In the genomic region with DNA sequence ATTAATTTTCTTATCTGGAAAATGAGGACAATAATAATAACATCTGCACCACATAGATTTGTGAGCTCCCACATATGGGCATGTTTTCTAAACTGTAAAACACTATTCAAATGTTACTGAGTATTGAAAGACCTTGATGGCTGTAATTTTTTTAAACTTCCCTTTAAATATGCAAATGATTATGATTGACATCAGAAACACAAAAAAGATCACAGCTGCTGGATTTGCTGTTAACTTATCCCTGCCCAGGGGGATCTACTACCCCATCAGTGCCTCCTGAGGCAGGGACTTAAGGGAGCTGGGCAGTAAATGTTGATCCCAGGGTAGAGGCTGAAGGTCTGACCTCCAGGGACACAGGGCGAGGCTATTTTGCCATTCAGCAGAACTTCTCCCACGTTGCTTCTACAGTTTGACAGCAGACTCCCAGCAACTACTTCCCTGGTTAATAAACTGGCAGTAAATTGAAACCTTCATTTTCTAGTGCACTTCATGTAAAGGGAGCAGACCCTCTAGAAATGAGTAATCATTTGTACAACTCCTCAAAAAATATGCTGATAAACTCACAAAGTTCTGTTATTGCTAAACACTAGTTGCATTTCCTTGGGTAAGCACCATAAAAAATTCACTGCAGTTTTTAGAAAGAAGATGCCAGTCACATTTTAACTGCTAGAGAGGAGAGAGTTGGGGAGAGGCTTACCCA, we compare ENCODE assay signal across 20 cellular contexts. TPM values are rescaled to one million over a fixed set of nuclear protein-coding genes. Genes with fewer than 3 reads are reported as not detected.
DNase-seq lines count a peak whose midpoint lies in the region; ATAC-seq, FAIRE-seq and TF ChIP-seq lines count a peak whose summit lies in the region.
"Had no signal": no experiment of that assay in that cellular context is flagged by ENCODE, and none has a peak within 500 bp of the region (broad histone marks: within the 10 kb centered on the region; RNA-seq: fewer than 3 reads in every experiment).

No MANE protein-coding gene starts in this region.

- no peak for DNase-seq in GM12891 (ENCODE audit: insufficient read length, low spot score)
- DNase-seq in GM12878 (ENCODE audit: low read depth, low spot score): peak; percentile 35
- DNase-seq in lower lobe of right lung: no peak
- DNase-seq in NCI-H1105 (lab: John Stamatoyannopoulos, UW): no peak
- no peak for DNase-seq in NCI-H1105 treated with DMSO at 0.1 percent for 48 hours (lab: John Stamatoyannopoulos, UW)
- DNase-seq: activated effector memory CD4-positive, alpha-beta T cell treated with anti-CD3 and anti-CD28 coated beads, Interleukin-2, amount 50 U/mL, for 16 hours; CD4-positive, alpha-beta T cell; DND-41; NCI-H187 treated with DMSO at 0.1 percent for 48 hours; NCI-H446; stimulated activated CD4-positive, alpha-beta T cell treated with anti-CD3 and anti-CD28 coated beads, Interleukin-15, amount 100 ng/mL, for 24 hours; stimulated activated naive CD4-positive, alpha-beta T cell; tibial artery had no signal

- H3K4me3 ChIP-seq in GM12878: no peak overlapping the region
- no peak overlapping the region for H3K4me3 ChIP-seq in lower lobe of right lung
- H3K4me3 ChIP-seq: breast epithelium, coronary artery, right atrium auricular region, tibial artery had no signal

- H3K27me3 ChIP-seq in GM12878 (replicated peaks in 1 of 2; ENCODE audit: control insufficient read depth in 2 of 2, insufficient read depth in 2 of 2, low read length in 1 of 2) (no peaks in the 10 kb centered on the region; a peak in 2 of 4 replicates), lower lobe of right lung (ENCODE audit: low read depth) (no peaks in the 10 kb centered on the region)
- H3K27me3 ChIP-seq: breast epithelium, right atrium auricular region, tibial artery had no signal

- H2AFZ ChIP-seq in GM12878 (ENCODE audit: control insufficient read depth, low read depth, low read length): no peak overlapping the region

- FAIRE-seq in GM12891 (lab: Jason Lieb, UNC): peak; percentile 63
- FAIRE-seq in GM12878 (lab: Jason Lieb, UNC): peak; percentile 38
- FAIRE-seq: TTC549 had no signal

- ATAC-seq in GM19025 (IDR thresholded peaks at IDR 0.05; ENCODE audit: low read depth, unreplicated experiment) (peak; percentile 49), HG03175 (IDR thresholded peaks at IDR 0.05; ENCODE audit: unreplicated experiment) (peak; percentile 55), GM12878 (peak; percentile 45), lower lobe of right lung (no peak), GM19467 (IDR thresholded peaks at IDR 0.05; ENCODE audit: unreplicated experiment) (no peak)

- H3K36me3 ChIP-seq in GM12878 (ENCODE audit: control insufficient read depth in 2 of 2, insufficient read depth in 2 of 2, low read length in 1 of 2) (no peaks in the 10 kb centered on the region), lower lobe of right lung (no peaks in the 10 kb centered on the region)
- H3K36me3 ChIP-seq: breast epithelium, right atrium auricular region, tibial artery had no signal

- peak overlapping the region; percentile 17; the same call in 1 of the 2 replicates for H3K4me2 ChIP-seq in GM12878 (ENCODE audit: control insufficient read depth, insufficient read depth)

- H3K4me1 ChIP-seq in GM12878 (ENCODE audit: control insufficient read depth, insufficient read depth, low read length): no peaks in the 10 kb centered on the region; the same call in 1 of the 2 replicates
- H3K4me1 ChIP-seq in lower lobe of right lung: no peaks in the 10 kb centered on the region
- H3K4me1 ChIP-seq: breast epithelium, right atrium auricular region had no signal

- TF ChIP-seq CTCF in GM12878 (IDR thresholded peaks at IDR 0.05 in 2 of 3, conservative IDR thresholded peaks at IDR 0.05 in 1 of 3; ENCODE audit: control insufficient read depth in 2 of 3, extremely low read depth in 1 of 3, insufficient read depth in 1 of 3, low read depth in 3 of 3, low read length in 3 of 3): no peak
- no peak for TF ChIP-seq CTCF in lower lobe of right lung (IDR thresholded peaks at IDR 0.05)

- no peaks in the 10 kb centered on the region for H3K79me2 ChIP-seq in GM12878 (ENCODE audit: control insufficient read depth, insufficient read depth, low read length)

- 0% methylated on average over 2 of the region's 2 CpGs for WGBS in GM12878 (ENCODE audit: insufficient coverage, insufficient replicate concordance, low lambda C conversion rate, missing lambda C conversion rate)

- TF ChIP-seq POLR2A in GM12891 (IDR thresholded peaks at IDR 0.05; ENCODE audit: low read depth, low read length) (no peak), GM12878 (IDR thresholded peaks at IDR 0.05; ENCODE audit: low read depth, low read length) (no peak)

- no peak for TF ChIP-seq EP300 in GM12878 (IDR thresholded peaks at IDR 0.05; ENCODE audit: borderline replicate concordance in 1 of 2, control insufficient read depth in 1 of 2, low read depth in 2 of 2, low read length in 2 of 2)

- H4K20me1 ChIP-seq in GM12878 (ENCODE audit: control insufficient read depth, insufficient read depth): no peaks in the 10 kb centered on the region

- CTCF ChIA-PET in GM12878 (lab: Yijun Ruan, JAX): no interaction called here

- in situ Hi-C loops in GM12878 (cut with MboI): no loop called here

- POLR2A ChIA-PET in GM12878 (lab: Charles Lee): no interaction called here

- RAD21 ChIA-PET in GM12878 (lab: Charles Lee; ENCODE audit: unreplicated experiment): no interaction called here

- no peaks in the 10 kb centered on the region for H3K9me3 ChIP-seq in GM12878 (replicated peaks; ENCODE audit: control insufficient read depth, insufficient read depth, low read length)
- no peaks in the 10 kb centered on the region for H3K9me3 ChIP-seq in lower lobe of right lung
- H3K9me3 ChIP-seq: breast epithelium, right atrium auricular region, tibial artery had no signal

- TF ChIP-seq RAD21 in GM12878 (IDR thresholded peaks at IDR 0.05; ENCODE audit: insufficient read depth, low read depth, low read length): no peak

- H3K27ac ChIP-seq in GM12878 (ENCODE audit: control insufficient read depth, insufficient read depth): no peak overlapping the region
- H3K27ac ChIP-seq in lower lobe of right lung: no peak overlapping the region
- H3K27ac ChIP-seq: breast epithelium, coronary artery, right atrium auricular region, tibial artery had no signal

- intact Hi-C loops in GM12878 (cut with micrococcal nuclease; ENCODE audit: unreplicated experiment) (no loop called here), lower lobe of right lung (cut with DNase I) (no loop called here)

- SMC1A ChIA-PET in GM12878 (lab: Charles Lee; ENCODE audit: uncharacterized antibody, unreplicated experiment): interaction anchor here (0.7 kb wide), 1 partner anchor 98 kb away, joined by 3 read pairs; no protein-coding TSS in a partner anchor

- H3K9ac ChIP-seq in GM12878 (ENCODE audit: control insufficient read depth, insufficient read depth, low read length): no peak overlapping the region

- BruUV-seq in GM12878 (replicated peaks; lab: Mats Ljungman, UMichigan): no TSS peak

TF ChIP-seq in GM12891, 5 proteins besides CTCF, POLR2A, EP300 and RAD21:
- TF ChIP-seq SPI1 (IDR thresholded peaks at IDR 0.05; ENCODE audit: low read depth, low read length): no peak
- no peak for TF ChIP-seq POU2F2 (IDR thresholded peaks at IDR 0.05; ENCODE audit: low read depth, low read length)
- no peak for TF ChIP-seq PAX5 (IDR thresholded peaks at IDR 0.05; ENCODE audit: insufficient read depth, low read length, severe bottlenecking)
- TF ChIP-seq POLR2AphosphoS5 (IDR thresholded peaks at IDR 0.05; ENCODE audit: low read depth, low read length): no peak
- TF ChIP-seq TAF1 (IDR thresholded peaks at IDR 0.05; ENCODE audit: low read depth, low read length): no peak

TF ChIP-seq in GM12878, 131 proteins besides CTCF, POLR2A, EP300 and RAD21 (continues in another document):
- TF ChIP-seq MYB (IDR thresholded peaks at IDR 0.05; ENCODE audit: borderline replicate concordance, low read depth, low read length) (no peak), CBX3 (IDR thresholded peaks at IDR 0.05; ENCODE audit: borderline replicate concordance, low read depth) (no peak), POLR2AphosphoS2 (IDR thresholded peaks at IDR 0.05; ENCODE audit: low read depth, low read length) (no peak), CHD4 (IDR thresholded peaks at IDR 0.05) (no peak), TCF12 (IDR thresholded peaks at IDR 0.05; ENCODE audit: low read depth, low read length) (no peak), BRCA1 (IDR thresholded peaks at IDR 0.05; ENCODE audit: low read depth, low read length) (no peak), POLR2AphosphoS5 (IDR thresholded peaks at IDR 0.05; ENCODE audit: low read length) (no peak), ZZZ3 (IDR thresholded peaks at IDR 0.05; ENCODE audit: control insufficient read depth, insufficient read length, low read depth) (no peak)
- TF ChIP-seq, protein P1, sequence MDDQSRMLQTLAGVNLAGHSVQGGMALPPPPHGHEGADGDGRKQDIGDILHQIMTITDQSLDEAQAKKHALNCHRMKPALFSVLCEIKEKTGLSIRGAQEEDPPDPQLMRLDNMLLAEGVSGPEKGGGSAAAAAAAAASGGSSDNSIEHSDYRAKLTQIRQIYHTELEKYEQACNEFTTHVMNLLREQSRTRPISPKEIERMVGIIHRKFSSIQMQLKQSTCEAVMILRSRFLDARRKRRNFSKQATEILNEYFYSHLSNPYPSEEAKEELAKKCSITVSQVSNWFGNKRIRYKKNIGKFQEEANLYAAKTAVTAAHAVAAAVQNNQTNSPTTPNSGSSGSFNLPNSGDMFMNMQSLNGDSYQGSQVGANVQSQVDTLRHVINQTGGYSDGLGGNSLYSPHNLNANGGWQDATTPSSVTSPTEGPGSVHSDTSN (IDR thresholded peaks at IDR 0.05; ENCODE audit: insufficient replicate concordance, low read depth, low read length): no peak

RNA-seq across cellular contexts. Expression of a gene that starts 20.3 kb away (rescaled TPM):
- polyA plus RNA-seq in GM12891 (2012; ENCODE audit: low read depth, missing spikeins): 0.23 TPM
- total RNA-seq in GM12878 (2013; cell fraction: nucleolus; rRNA removed): 0.50 and 0.54 TPM in 2 replicates
- 0.27 and 0.85 TPM in 2 replicates for total RNA-seq in GM12878 (2014; rRNA removed)
- 0.14 and 0.36 TPM in 2 replicates for total RNA-seq in GM12878 (2014; rRNA removed; fragmentation: Illumina TruSeq; extraction: Trizol)
- 0.33 and 0.37 TPM in 2 replicates for total RNA-seq in GM12878 (2021)
- polyA plus RNA-seq in GM12878 (2011; ENCODE audit: low read depth): 0.24 TPM
- polyA plus RNA-seq in GM12878 (2011; rRNA removed): 0.09 and 0.18 TPM in 2 replicates
- 0.28 and 0.33 TPM in 2 replicates for polyA plus RNA-seq in GM12878 (2011; cell fraction: cytosol; rRNA removed)
- polyA plus RNA-seq in GM12878 (2011; cell fraction: nucleus; rRNA removed): 2.1 and 3.0 TPM in 2 replicates
- 0.22 and 0.27 TPM in 2 replicates for polyA plus RNA-seq in GM12878 (2012)
- polyA plus RNA-seq in GM12878 (2014; fragmentation: Illumina TruSeq; extraction: Trizol): 0.34 TPM in 1 of 2 replicates, not detected in the other
- under 1 TPM in 1 of 2 experiments, not detected in 1; 0.05 TPM for polyA plus RNA-seq in GM12878 (2014; fragmentation: Nextera tagmentation; extraction: Ambion mirVana)
- polyA plus RNA-seq in GM12878 (2014; rRNA removed): 0.41 and 0.83 TPM in 2 replicates
- under 1 TPM in 1 of 2 experiments, not detected in 1; 0.27 TPM for polyA plus RNA-seq in GM12878 (2016; fragmentation: Nextera tagmentation; extraction: Ambion mirVana)
- 0.31 TPM in 1 of 2 replicates, not detected in the other for polyA minus RNA-seq in GM12878 (2011; rRNA and poly(A)+ RNA removed)
- not detected in 2 replicates for polyA minus RNA-seq in GM12878 (2011; cell fraction: cytosol; rRNA and poly(A)+ RNA removed)
- 0.60 and 1.1 TPM in 2 replicates for polyA minus RNA-seq in GM12878 (2011; cell fraction: nucleus; rRNA and poly(A)+ RNA removed)
- 1.1 TPM for total RNA-seq in lower lobe of right lung

Comparison
In these comparisons a context has a peak if more than half of its experiments do, and no peak if none do; other contexts are left out.
1. ATAC-seq: peak in GM19025 (single experiment), HG03175 (single experiment) and GM12878 (single experiment); none in lower lobe of right lung (0 of 2) and GM19467 (single experiment).